In the genomic region with DNA sequence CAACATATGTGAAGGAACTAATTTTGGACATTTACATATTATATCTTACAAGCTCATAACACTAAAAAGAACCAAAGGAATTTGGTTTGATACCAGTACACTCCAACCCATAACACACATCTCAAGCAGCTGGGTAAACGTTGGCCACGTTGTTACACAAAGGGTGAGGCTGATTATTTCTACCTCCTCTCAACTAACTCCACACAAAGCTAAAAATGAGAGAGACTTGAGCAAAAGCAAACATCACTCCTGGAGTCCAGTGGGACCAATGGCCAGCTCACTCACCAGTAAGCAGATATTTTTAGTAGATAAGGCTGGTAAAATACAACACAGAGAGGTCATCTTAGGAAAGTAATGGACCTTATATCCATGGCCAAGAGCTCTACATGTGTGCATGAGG, we compare ENCODE assay signal across 1 cellular context.
TF ChIP-seq lines count a peak whose summit lies in the region.

No MANE protein-coding gene starts in this region.

TF ChIP-seq in K562, 482 proteins besides CTCF, POLR2A, EP300 and RAD21 (continued from another document):
- TF ChIP-seq ZBTB9 (CRISPR knock-in tag; IDR thresholded peaks at IDR 0.05): no peak
